8 cellular contexts compared by ENCODE assay signal in the genomic region with DNA sequence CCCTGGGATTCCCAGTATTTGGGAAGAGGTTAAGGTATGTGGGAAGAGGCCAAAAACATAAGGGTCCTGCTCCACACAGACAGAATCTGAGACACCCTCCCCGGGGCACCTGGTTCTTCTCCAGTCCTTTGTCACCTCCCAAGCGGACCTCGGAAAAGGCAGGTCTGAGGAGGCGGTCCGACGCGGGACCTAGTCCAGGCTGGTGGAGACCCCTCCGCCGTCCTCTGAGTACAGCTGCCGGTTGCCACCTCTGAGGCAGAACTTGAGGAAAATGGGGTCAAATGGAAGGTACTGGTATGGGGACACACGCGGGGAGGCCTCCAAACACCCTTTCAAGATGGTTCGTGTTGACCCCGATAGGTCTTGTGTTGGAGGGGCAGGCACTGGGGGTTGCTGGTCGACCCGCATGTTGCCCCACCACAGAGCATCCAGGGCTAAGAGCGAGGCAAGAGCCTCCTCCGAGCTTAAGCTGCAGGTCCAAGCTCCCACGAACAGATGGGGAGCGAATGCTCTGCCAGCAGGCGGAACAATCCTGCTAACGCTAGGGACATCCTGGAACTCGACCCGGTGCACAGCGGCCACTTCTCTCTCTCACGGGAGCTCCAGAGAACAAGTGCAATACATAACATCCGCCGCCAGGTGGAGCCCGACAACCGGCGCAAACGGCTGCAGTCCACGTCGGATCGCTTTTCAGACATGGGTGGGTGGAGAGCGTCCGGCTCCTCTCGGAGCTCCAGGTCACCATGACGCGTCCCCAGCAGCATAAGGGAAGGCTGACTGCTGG.
DNase-seq lines count a peak whose midpoint lies in the region; ATAC-seq and TF ChIP-seq lines count a peak whose summit lies in the region.
"Not testable (repeated sequence)": the region's sequence is repeated elsewhere in the genome, so short reads cannot be mapped to it uniquely, and the experiment has no call there.

No MANE protein-coding gene starts in this region.

- peak; percentile 40 for DNase-seq in NCI-H446 treated with DMSO at 0.1 percent for 48 hours (lab: John Stamatoyannopoulos, UW)
- DNase-seq in activated CD4-positive, CD25-positive, alpha-beta regulatory T cell (lab: John Stamatoyannopoulos, UW), result peak; percentile 19 to 28 (median 23)
- peak; percentile 83 for DNase-seq in MCF 10A (ENCODE audit: unreplicated experiment)
- peak in 50 of 51 donors; percentile 7 to 84 (median 51) for DNase-seq in hypothalamus (lab: John Stamatoyannopoulos, UW)
- DNase-seq in putamen (ENCODE audit: low spot score), result peak; percentile 47
- DNase-seq in type B pancreatic cell (ENCODE audit: extremely low spot score, unreplicated experiment), result peak; percentile 77

- H3K4me1 Mint-ChIP-seq in MCF 10A (ENCODE audit: insufficient read depth, unreplicated experiment); type B pancreatic cell (ENCODE audit: unreplicated experiment): not testable (repeated sequence)

- not testable (repeated sequence) for BruUV-seq in MCF 10A (replicated peaks; lab: Mats Ljungman, UMichigan)

- not testable (repeated sequence) for H3K36me3 Mint-ChIP-seq in MCF 10A (ENCODE audit: insufficient read depth, unreplicated experiment); type B pancreatic cell

- ATAC-seq in HG03442 (IDR thresholded peaks at IDR 0.05; ENCODE audit: unreplicated experiment), result peak; percentile 69

- H3K9me3 Mint-ChIP-seq in MCF 10A (ENCODE audit: unreplicated experiment); type B pancreatic cell: not testable (repeated sequence)

- intact Hi-C loops in MCF 10A (cut with micrococcal nuclease), result not testable (repeated sequence)

- not testable (repeated sequence) for H3K27ac Mint-ChIP-seq in MCF 10A (ENCODE audit: low read depth, unreplicated experiment); type B pancreatic cell

- not testable (repeated sequence) for H3K27me3 Mint-ChIP-seq in MCF 10A (ENCODE audit: insufficient read depth, unreplicated experiment)
- H3K27me3 Mint-ChIP-seq in type B pancreatic cell, result peaks cover 16% of the 10 kb centered on the region

- CTCF ChIA-PET in MCF 10A (lab: Yijun Ruan, JAX), result interaction anchor here (0.7 to 1.2 kb wide), 4 partner anchors 18 to 521 kb away, joined by 3 to 5 read pairs (median 4); no protein-coding TSS in a partner anchor

- peak; percentile 84 for TF ChIP-seq CTCF in GM12872 (IDR thresholded peaks at IDR 0.05; ENCODE audit: insufficient read depth, low read depth, low read length)
- TF ChIP-seq CTCF in MCF 10A (IDR thresholded peaks at IDR 0.05; ENCODE audit: unreplicated experiment), result peak; percentile 78
- peak; percentile 84 for TF ChIP-seq CTCF in type B pancreatic cell (conservative IDR thresholded peaks at IDR 0.05)

- peak overlapping the region; percentile 70 for H3K4me3 Mint-ChIP-seq in MCF 10A (ENCODE audit: unreplicated experiment)
- not testable (repeated sequence) for H3K4me3 Mint-ChIP-seq in type B pancreatic cell

- POLR2A ChIA-PET in MCF 10A (lab: Yijun Ruan, JAX), result not testable (repeated sequence)

Comparison
In these comparisons a context has a peak if more than half of its experiments do, and no peak if none do; other contexts are left out.
1. Peak in every context shown above with its lines: DNase-seq and ATAC-seq.
2. DNase-seq: peak in every context shown above with its lines; median percentile 83 in MCF 10A; 77 in type B pancreatic cell; 51 in hypothalamus; 47 in putamen; 40 in NCI-H446 treated with DMSO at 0.1 percent for 48 hours; 23 in activated CD4-positive, CD25-positive, alpha-beta regulatory T cell.